1 cellular context compared by ENCODE assay signal in genomic region chr12:107684990-107685359, GRCh38.
TF ChIP-seq lines count a peak whose summit lies in the region.

No MANE protein-coding gene starts in this region.

TF ChIP-seq in IMR-90, 13 proteins besides CTCF, POLR2A, EP300 and RAD21 (continued from another document):
- no peak for TF ChIP-seq MAZ (IDR thresholded peaks at IDR 0.05; ENCODE audit: borderline replicate concordance, low read depth, low read length)
